8 cellular contexts compared by ENCODE assay signal in genomic region chr1:11804666-11805453, GRCh38. TPM values are rescaled to one million over a fixed set of nuclear protein-coding genes. Genes with fewer than 3 reads are reported as not detected.
DNase-seq lines count a peak whose midpoint lies in the region; ATAC-seq, FAIRE-seq and TF ChIP-seq lines count a peak whose summit lies in the region.

No MANE protein-coding gene starts in this region.

- H3K36me3 ChIP-seq in ovary, result no peaks in the 10 kb centered on the region

- peaks cover 4% of the 10 kb centered on the region for H3K4me1 ChIP-seq in ovary (ENCODE audit: insufficient read depth)

- H3K4me3 ChIP-seq in foreskin fibroblast (ENCODE audit: low read depth in 1 of 2, low read length in 2 of 2), result peak overlapping the region; percentile 80 to 88
- peak overlapping the region; percentile 80 for H3K4me3 ChIP-seq in ovary

- TF ChIP-seq POLR2A in GM12892 (IDR thresholded peaks at IDR 0.05; ENCODE audit: low read depth, low read length) (no peak), ovary (IDR thresholded peaks at IDR 0.05) (no peak)

- DNase-seq in GM12892 (ENCODE audit: insufficient read length) (no peak), NCI-H2107 (lab: John Stamatoyannopoulos, UW) (peak; percentile 64), foreskin fibroblast (peak; percentile 58 to 83), ovary (peak; percentile 78 to 88 (median 84)), OCI-M2 (lab: John Stamatoyannopoulos, UW; ENCODE audit: unreplicated experiment) (no peak)
- peak; percentile 30 to 37 for DNase-seq in activated T-cell treated with anti-CD3 and anti-CD28 coated beads, Interleukin-2, amount 50 U/mL, for 48 hours

- TF ChIP-seq EP300 in ovary (IDR thresholded peaks at IDR 0.05), result no peak

- intact Hi-C loops in ovary (cut with DNase I), result no loop called here

- WGBS in ovary, 3 donors, result 1 to 2% (median 1%) methylated on average over 22 of the region's 22 CpGs

- ATAC-seq in HG02763 (IDR thresholded peaks at IDR 0.05; ENCODE audit: unreplicated experiment) (no peak), HG03135 (IDR thresholded peaks at IDR 0.05; ENCODE audit: unreplicated experiment) (no peak)

- FAIRE-seq in GM12892 (lab: Jason Lieb, UNC), result peak; percentile 72

- peak overlapping the region; percentile 95 to 96 for H3K27ac ChIP-seq in ovary

- TF ChIP-seq CTCF in foreskin fibroblast (IDR thresholded peaks at IDR 0.05; ENCODE audit: low read depth, low read length) (no peak), ovary (IDR thresholded peaks at IDR 0.05) (no peak)

- no peaks in the 10 kb centered on the region for H3K27me3 ChIP-seq in ovary

- no peaks in the 10 kb centered on the region for H3K9me3 ChIP-seq in ovary

RNA-seq across cellular contexts. Expression of gene MTHFR, which starts 0.9 kb away (rescaled TPM):
- polyA plus RNA-seq in GM12892 (2012; ENCODE audit: missing spikeins), result 7.4 TPM
- 100 to 1,000 TPM in 1 of 7 donors, 10 to 100 TPM in 6; 41.2 to 161 (median 56.7) TPM for total RNA-seq in ovary
- 10 to 100 TPM; 13.1 to 25.0 TPM for polyA plus RNA-seq in ovary

RNA-seq across cellular contexts. Expression of gene CLCN6, which starts 1.1 kb away (rescaled TPM):
- polyA plus RNA-seq in GM12892 (2012; ENCODE audit: missing spikeins), result 14.2 TPM
- total RNA-seq in ovary, result 10 to 100 TPM; 11.7 to 39.7 (median 32.1) TPM
- 10 to 100 TPM; 14.6 to 16.7 TPM for polyA plus RNA-seq in ovary

RNA-seq across cellular contexts. Expression of gene NPPA, which starts 42.7 kb away (rescaled TPM):
- 0.83 TPM for polyA plus RNA-seq in GM12892 (2012; ENCODE audit: missing spikeins)
- 1 to 10 TPM in 2 of 7 donors, under 1 TPM in 2, not detected in 3; 0.83 to 2.5 (median 1.2) TPM for total RNA-seq in ovary
- polyA plus RNA-seq in ovary, result under 1 TPM in 1 of 2 donors, not detected in 1; 0.86 TPM

RNA-seq across cellular contexts. Expression of gene C1orf167, which starts 42.9 kb away (rescaled TPM):
- polyA plus RNA-seq in GM12892 (2012; ENCODE audit: missing spikeins), result 2.3 TPM
- total RNA-seq in ovary, result 1 to 10 TPM in 3 of 7 donors, under 1 TPM in 3, not detected in 1; 0.48 to 1.8 (median 1.1) TPM
- polyA plus RNA-seq in ovary, result 1 to 10 TPM in 1 of 2 donors, not detected in 1; 4.4 TPM

RNA-seq across cellular contexts. Expression of gene NPPB, which starts 53.9 kb away (rescaled TPM):
- not detected for polyA plus RNA-seq in GM12892 (2012; ENCODE audit: missing spikeins)
- not detected for total RNA-seq in ovary
- under 1 TPM in 1 of 2 donors, not detected in 1; 0.22 TPM for polyA plus RNA-seq in ovary

Comparison
In these comparisons a context has a peak if more than half of its experiments do, and no peak if none do; other contexts are left out.
1. DNase-seq: peak in NCI-H2107 (single experiment), activated T-cell treated with anti-CD3 and anti-CD28 coated beads, Interleukin-2, amount 50 U/mL, for 48 hours (2 of 2), foreskin fibroblast (2 of 2) and ovary (5 of 5); none in GM12892 (single experiment) and OCI-M2 (single experiment).